20 cellular contexts compared by ENCODE assay signal in the genomic region with DNA sequence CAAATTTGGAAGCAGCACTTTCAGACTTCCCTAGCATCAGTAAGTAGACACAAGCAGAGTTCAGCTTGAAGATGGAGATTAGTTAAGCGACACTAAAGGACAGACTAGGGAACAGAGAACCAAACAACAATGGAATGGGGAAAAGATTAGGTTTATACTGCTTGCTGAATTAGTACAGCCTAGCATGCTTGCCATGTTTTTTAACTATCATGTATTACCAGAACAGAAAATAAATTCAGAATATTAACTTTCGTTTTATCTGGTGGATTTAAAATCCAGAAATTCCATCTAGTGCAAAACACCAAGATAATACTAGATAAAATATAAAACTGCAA.
"Had no signal": no experiment of that assay in that cellular context is flagged by ENCODE, and none has a peak within 500 bp of the region (broad histone marks: within the 10 kb centered on the region; RNA-seq: fewer than 3 reads in every experiment).

No MANE protein-coding gene starts in this region.

- H3K4me3 Mint-ChIP-seq: activated CD4-positive, alpha-beta memory T cell treated with anti-CD3 and anti-CD28 coated beads for 36 hours; activated naive CD4-positive, alpha-beta T cell treated with anti-CD3 and anti-CD28 coated beads for 36 hours; activated naive CD8-positive, alpha-beta T cell treated with anti-CD3 and anti-CD28 coated beads, Interleukin-2, amount 10 ng/mL, durations not matched to agents 7 days and 5 days; activated T-cell treated with anti-CD3 and anti-CD28 coated beads, Interleukin-2, amount 50 U/mL, for 72 hours; natural killer cell treated with Interleukin-12 subunit alpha and Interleukin-12 subunit beta and Interleukin-15 and Interleukin-18, amount 100 ng/mL, for 72 hours; stimulated activated effector memory CD8-positive, alpha-beta T cell treated with anti-CD3 and anti-CD28 coated beads, Interleukin-12 subunit alpha, Interleukin-12 subunit beta, amount 100 ng/mL, for 72 hours; stimulated activated naive CD8-positive, alpha-beta T cell treated with anti-CD3 and anti-CD28 coated beads, Interleukin-15, amount 100 ng/mL, for 72 hours had no signal

- DNase-seq: activated CD4-positive, alpha-beta memory T cell treated with anti-CD3 and anti-CD28 coated beads for 36 hours; activated CD4-positive, alpha-beta T cell treated with anti-CD3 and anti-CD28 coated beads for 48 hours; activated effector memory CD4-positive, alpha-beta T cell treated with Interleukin-2 at 50 U/mL for 16 hours; activated naive CD4-positive, alpha-beta T cell treated with anti-CD3 and anti-CD28 coated beads for 36 hours; activated naive CD8-positive, alpha-beta T cell treated with anti-CD3 and anti-CD28 coated beads, Interleukin-2, amount 10 ng/mL, durations not matched to agents 7 days and 5 days; activated T-cell treated with anti-CD3 and anti-CD28 coated beads, Interleukin-2, amount 50 U/mL, for 72 hours; amniotic stem cell; glutamatergic neuron; hippocampal formation; left ventricle myocardium superior; midbrain; stimulated activated CD4-positive, alpha-beta T cell treated with anti-CD3 and anti-CD28 coated beads, Interleukin-2, amount 100 ng/mL, for 24 hours; stimulated activated naive CD8-positive, alpha-beta T cell treated with anti-CD3 and anti-CD28 coated beads, Interleukin-15, amount 100 ng/mL, for 72 hours; tibial artery had no signal

- H3K27me3 Mint-ChIP-seq: activated CD4-positive, alpha-beta memory T cell treated with anti-CD3 and anti-CD28 coated beads for 36 hours; activated naive CD8-positive, alpha-beta T cell treated with anti-CD3 and anti-CD28 coated beads, Interleukin-2, amount 10 ng/mL, durations not matched to agents 7 days and 5 days; natural killer cell treated with Interleukin-12 subunit alpha and Interleukin-12 subunit beta and Interleukin-15 and Interleukin-18, amount 100 ng/mL, for 72 hours; stimulated activated naive CD8-positive, alpha-beta T cell treated with anti-CD3 and anti-CD28 coated beads, Interleukin-15, amount 100 ng/mL, for 72 hours had no signal

- H3K4me1 Mint-ChIP-seq: activated naive CD8-positive, alpha-beta T cell treated with anti-CD3 and anti-CD28 coated beads, Interleukin-2, amount 10 ng/mL, durations not matched to agents 7 days and 5 days; stimulated activated effector memory CD8-positive, alpha-beta T cell treated with anti-CD3 and anti-CD28 coated beads, Interleukin-12 subunit alpha, Interleukin-12 subunit beta, amount 100 ng/mL, for 72 hours; stimulated activated naive CD8-positive, alpha-beta T cell treated with anti-CD3 and anti-CD28 coated beads, Interleukin-15, amount 100 ng/mL, for 72 hours had no signal

- H3K4me1 ChIP-seq: esophagus muscularis mucosa, parathyroid adenoma, tibial artery had no signal

- H3K27me3 ChIP-seq: esophagus muscularis mucosa, tibial artery had no signal

- H3K36me3 Mint-ChIP-seq: activated CD4-positive, alpha-beta memory T cell treated with anti-CD3 and anti-CD28 coated beads for 36 hours; activated naive CD8-positive, alpha-beta T cell treated with anti-CD3 and anti-CD28 coated beads, Interleukin-2, amount 10 ng/mL, durations not matched to agents 7 days and 5 days; natural killer cell treated with Interleukin-12 subunit alpha and Interleukin-12 subunit beta and Interleukin-15 and Interleukin-18, amount 100 ng/mL, for 72 hours; stimulated activated effector memory CD8-positive, alpha-beta T cell treated with anti-CD3 and anti-CD28 coated beads, Interleukin-12 subunit alpha, Interleukin-12 subunit beta, amount 100 ng/mL, for 72 hours had no signal

- H2AFZ ChIP-seq: parathyroid adenoma had no signal

- ATAC-seq: activated T-cell treated with anti-CD3 and anti-CD28 coated beads, Interleukin-2, amount 50 U/mL, for 72 hours; left ventricle myocardium superior; natural killer cell treated with Interleukin-12 subunit alpha and Interleukin-12 subunit beta and Interleukin-15 and Interleukin-18, amount 100 ng/mL, for 72 hours; sciatic nerve; stimulated activated effector memory CD8-positive, alpha-beta T cell treated with anti-CD3 and anti-CD28 coated beads, Interleukin-12 subunit alpha, Interleukin-12 subunit beta, amount 100 ng/mL, for 72 hours; stimulated activated naive CD8-positive, alpha-beta T cell treated with anti-CD3 and anti-CD28 coated beads, Interleukin-15, amount 100 ng/mL, for 72 hours had no signal

- H3K9ac ChIP-seq: parathyroid adenoma had no signal

- H3K4me3 ChIP-seq: coronary artery, esophagus muscularis mucosa, tibial artery had no signal

- H3K27ac ChIP-seq: coronary artery, esophagus muscularis mucosa, parathyroid adenoma, tibial artery had no signal

- H3K79me2 ChIP-seq: parathyroid adenoma had no signal

- H3K9me3 Mint-ChIP-seq: activated CD4-positive, alpha-beta memory T cell treated with anti-CD3 and anti-CD28 coated beads for 36 hours; activated naive CD4-positive, alpha-beta T cell treated with anti-CD3 and anti-CD28 coated beads for 36 hours; stimulated activated naive CD8-positive, alpha-beta T cell treated with anti-CD3 and anti-CD28 coated beads, Interleukin-15, amount 100 ng/mL, for 72 hours had no signal

- H3K27ac Mint-ChIP-seq: activated CD4-positive, alpha-beta memory T cell treated with anti-CD3 and anti-CD28 coated beads for 36 hours; activated naive CD4-positive, alpha-beta T cell treated with anti-CD3 and anti-CD28 coated beads for 36 hours; activated naive CD8-positive, alpha-beta T cell treated with anti-CD3 and anti-CD28 coated beads, Interleukin-2, amount 10 ng/mL, durations not matched to agents 7 days and 5 days; activated T-cell treated with anti-CD3 and anti-CD28 coated beads, Interleukin-2, amount 50 U/mL, for 72 hours; natural killer cell treated with Interleukin-12 subunit alpha and Interleukin-12 subunit beta and Interleukin-15 and Interleukin-18, amount 100 ng/mL, for 72 hours; stimulated activated effector memory CD8-positive, alpha-beta T cell treated with anti-CD3 and anti-CD28 coated beads, Interleukin-12 subunit alpha, Interleukin-12 subunit beta, amount 100 ng/mL, for 72 hours; stimulated activated naive CD8-positive, alpha-beta T cell treated with anti-CD3 and anti-CD28 coated beads, Interleukin-15, amount 100 ng/mL, for 72 hours had no signal

- H3K9me3 ChIP-seq: esophagus muscularis mucosa, tibial artery had no signal

- H3K36me3 ChIP-seq: esophagus muscularis mucosa, tibial artery had no signal
